In genomic region chr1:42214447-42214871, GRCh38 we compare ENCODE assay signal across 2 cellular contexts.
TF ChIP-seq lines count a peak whose summit lies in the region.

No MANE protein-coding gene starts in this region.

TF ChIP-seq in Ishikawa, 13 proteins besides CTCF, POLR2A, EP300 and RAD21:
- TF ChIP-seq CEBPB (IDR thresholded peaks at IDR 0.05): peak; percentile 22; the same call in 1 of the 2 replicates
- no peak for TF ChIP-seq CREB1 (IDR thresholded peaks at IDR 0.05; ENCODE audit: low read depth)
- TF ChIP-seq TCF12 (IDR thresholded peaks at IDR 0.05; ENCODE audit: low read depth): no peak
- TF ChIP-seq TEAD4 (IDR thresholded peaks at IDR 0.05): no peak

TF ChIP-seq in GM12878, 131 proteins besides CTCF, POLR2A, EP300 and RAD21:
- TF ChIP-seq KLF5 (IDR thresholded peaks at IDR 0.05; ENCODE audit: partially characterized antibody) (no peak), SPI1 (IDR thresholded peaks at IDR 0.05; ENCODE audit: borderline replicate concordance, insufficient read depth, low read depth, low read length) (0 out of 2 replicates have a peak, but pooled peaks have one; percentile 15), POLR2AphosphoS5 (IDR thresholded peaks at IDR 0.05; ENCODE audit: low read length) (no peak)
TF ChIP-seq in GM12878: peak in this region for 1.
